In the genomic region with DNA sequence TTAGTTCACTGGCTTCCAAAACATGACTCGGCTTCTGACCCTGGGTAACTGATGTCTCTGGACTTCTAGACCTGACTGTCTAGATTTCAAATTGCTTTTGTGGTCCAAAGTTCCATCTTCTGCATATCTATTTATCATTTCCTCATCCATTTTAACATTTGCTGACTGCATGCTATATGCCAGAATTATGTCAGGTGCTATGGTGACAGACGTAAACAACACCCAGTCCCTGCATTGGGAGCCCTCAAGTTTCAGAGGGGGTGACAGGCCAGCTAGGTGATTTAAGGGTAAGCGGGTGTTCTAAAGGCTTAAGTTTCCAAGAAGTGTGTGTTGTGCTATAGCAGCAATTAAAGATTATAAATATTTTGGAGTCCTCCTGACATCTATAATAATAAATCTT, we compare ENCODE assay signal across 1 cellular context.
TF ChIP-seq lines count a peak whose summit lies in the region.

No MANE protein-coding gene starts in this region.

TF ChIP-seq in HepG2, 621 proteins besides CTCF, POLR2A, EP300 and RAD21 (continued from another document):
- TF ChIP-seq, protein P1, sequence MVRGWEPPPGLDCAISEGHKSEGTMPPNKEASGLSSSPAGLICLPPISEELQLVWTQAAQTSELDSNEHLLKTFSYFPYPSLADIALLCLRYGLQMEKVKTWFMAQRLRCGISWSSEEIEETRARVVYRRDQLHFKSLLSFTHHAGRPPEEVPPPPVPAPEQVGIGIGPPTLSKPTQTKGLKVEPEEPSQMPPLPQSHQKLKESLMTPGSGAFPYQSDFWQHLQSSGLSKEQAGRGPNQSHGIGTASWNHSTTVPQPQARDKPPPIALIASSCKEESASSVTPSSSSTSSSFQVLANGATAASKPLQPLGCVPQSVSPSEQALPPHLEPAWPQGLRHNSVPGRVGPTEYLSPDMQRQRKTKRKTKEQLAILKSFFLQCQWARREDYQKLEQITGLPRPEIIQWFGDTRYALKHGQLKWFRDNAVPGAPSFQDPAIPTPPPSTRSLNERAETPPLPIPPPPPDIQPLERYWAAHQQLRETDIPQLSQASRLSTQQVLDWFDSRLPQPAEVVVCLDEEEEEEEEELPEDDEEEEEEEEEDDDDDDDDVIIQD (CRISPR knock-in tag; IDR thresholded peaks at IDR 0.05; ENCODE audit: low read depth): peak; percentile 26; the same call in 1 of the 2 replicates
- TF ChIP-seq NFIB (CRISPR knock-in tag; IDR thresholded peaks at IDR 0.05; ENCODE audit: borderline replicate concordance) (no peak), DNMT3B (CRISPR knock-in tag; conservative IDR thresholded peaks at IDR 0.05) (no peak), NFE2L2 (IDR thresholded peaks at IDR 0.05; ENCODE audit: low read length) (peak; percentile 70), CBX5 (CRISPR knock-in tag; IDR thresholded peaks at IDR 0.05; ENCODE audit: borderline replicate concordance) (no peak), ZNF766 (CRISPR knock-in tag; IDR thresholded peaks at IDR 0.05; ENCODE audit: borderline replicate concordance) (no peak), HNF4A (CRISPR knock-in tag; IDR thresholded peaks at IDR 0.05) (peak; percentile 52), ZNF720 (CRISPR knock-in tag; IDR thresholded peaks at IDR 0.05) (no peak), ZNF234 (CRISPR knock-in tag; conservative IDR thresholded peaks at IDR 0.05) (no peak), SAP130 (CRISPR knock-in tag; IDR thresholded peaks at IDR 0.05; ENCODE audit: low read depth) (0 out of 2 replicates have a peak, but pooled peaks have one; percentile 22), NR2C2 (CRISPR knock-in tag; IDR thresholded peaks at IDR 0.05; ENCODE audit: borderline replicate concordance) (no peak), MTA1 (CRISPR knock-in tag; IDR thresholded peaks at IDR 0.05; ENCODE audit: borderline replicate concordance) (no peak), SETDB1 (CRISPR knock-in tag; IDR thresholded peaks at IDR 0.05; ENCODE audit: borderline replicate concordance) (no peak), SNAI1 (CRISPR knock-in tag; IDR thresholded peaks at IDR 0.05; ENCODE audit: borderline replicate concordance) (no peak), ARNTL (CRISPR knock-in tag; IDR thresholded peaks at IDR 0.05) (no peak), ZNF644 (CRISPR knock-in tag; IDR thresholded peaks at IDR 0.05; ENCODE audit: low read depth) (peak; percentile 17; the same call in 1 of the 2 replicates), RFX1 (IDR thresholded peaks at IDR 0.05) (peak; percentile 75), TBL1XR1 (IDR thresholded peaks at IDR 0.05; ENCODE audit: borderline replicate concordance, low read length, partially characterized antibody) (no peak), MAFK (conservative IDR thresholded peaks at IDR 0.05 in 1 of 2, IDR thresholded peaks at IDR 0.05 in 1 of 2; ENCODE audit: low read length in 2 of 2) (peak; percentile 73 to 80), RXRA (CRISPR knock-in tag; IDR thresholded peaks at IDR 0.05) (no peak), ZNF703 (CRISPR knock-in tag; IDR thresholded peaks at IDR 0.05; ENCODE audit: borderline replicate concordance) (no peak), SIX1 (CRISPR knock-in tag; IDR thresholded peaks at IDR 0.05; ENCODE audit: borderline replicate concordance) (no peak), KAT2B (IDR thresholded peaks at IDR 0.05; ENCODE audit: borderline replicate concordance, low read depth, low read length) (no peak), TEAD3 (CRISPR knock-in tag; optimal IDR thresholded peaks at IDR 0.05; ENCODE audit: borderline replicate concordance) (peak; percentile 9), MAFF (IDR thresholded peaks at IDR 0.05; ENCODE audit: low read depth, low read length) (peak; percentile 79), MBD4 (IDR thresholded peaks at IDR 0.05; ENCODE audit: borderline replicate concordance, low read length) (no peak), ELF3 (CRISPR knock-in tag; IDR thresholded peaks at IDR 0.05) (0 out of 2 replicates have a peak, but pooled peaks have one; percentile 32), SKI (IDR thresholded peaks at IDR 0.05; ENCODE audit: partially characterized antibody) (peak; percentile 93), ZFP90 (CRISPR knock-in tag; IDR thresholded peaks at IDR 0.05; ENCODE audit: borderline replicate concordance) (no peak), RARA (CRISPR knock-in tag; IDR thresholded peaks at IDR 0.05) (peak; percentile 30; the same call in 1 of the 2 replicates), NCOR1 (IDR thresholded peaks at IDR 0.05; ENCODE audit: borderline replicate concordance, low read length) (peak; percentile 74; the same call in 1 of the 2 replicates), MXI1 (IDR thresholded peaks at IDR 0.05; ENCODE audit: borderline replicate concordance, low read depth, low read length) (0 out of 3 replicates have a peak, but pooled peaks have one; percentile 27), HHEX (CRISPR knock-in tag; IDR thresholded peaks at IDR 0.05) (no peak), ZNF816 (CRISPR knock-in tag; IDR thresholded peaks at IDR 0.05; ENCODE audit: borderline replicate concordance) (no peak), ZNF430 (CRISPR knock-in tag; IDR thresholded peaks at IDR 0.05) (no peak)
- TF ChIP-seq, protein P2, sequence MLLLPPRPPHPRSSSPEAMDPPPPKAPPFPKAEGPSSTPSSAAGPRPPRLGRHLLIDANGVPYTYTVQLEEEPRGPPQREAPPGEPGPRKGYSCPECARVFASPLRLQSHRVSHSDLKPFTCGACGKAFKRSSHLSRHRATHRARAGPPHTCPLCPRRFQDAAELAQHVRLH (CRISPR knock-in tag; IDR thresholded peaks at IDR 0.05; ENCODE audit: borderline replicate concordance, low read depth): no peak
- TF ChIP-seq, protein P3, sequence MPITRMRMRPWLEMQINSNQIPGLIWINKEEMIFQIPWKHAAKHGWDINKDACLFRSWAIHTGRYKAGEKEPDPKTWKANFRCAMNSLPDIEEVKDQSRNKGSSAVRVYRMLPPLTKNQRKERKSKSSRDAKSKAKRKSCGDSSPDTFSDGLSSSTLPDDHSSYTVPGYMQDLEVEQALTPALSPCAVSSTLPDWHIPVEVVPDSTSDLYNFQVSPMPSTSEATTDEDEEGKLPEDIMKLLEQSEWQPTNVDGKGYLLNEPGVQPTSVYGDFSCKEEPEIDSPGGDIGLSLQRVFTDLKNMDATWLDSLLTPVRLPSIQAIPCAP (CRISPR knock-in tag; IDR thresholded peaks at IDR 0.05; ENCODE audit: low read depth): no peak
- TF ChIP-seq, protein P4, sequence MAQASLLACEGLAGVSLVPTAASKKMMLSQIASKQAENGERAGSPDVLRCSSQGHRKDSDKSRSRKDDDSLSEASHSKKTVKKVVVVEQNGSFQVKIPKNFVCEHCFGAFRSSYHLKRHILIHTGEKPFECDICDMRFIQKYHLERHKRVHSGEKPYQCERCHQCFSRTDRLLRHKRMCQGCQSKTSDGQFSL (CRISPR knock-in tag; IDR thresholded peaks at IDR 0.05): no peak
- TF ChIP-seq, protein P5, sequence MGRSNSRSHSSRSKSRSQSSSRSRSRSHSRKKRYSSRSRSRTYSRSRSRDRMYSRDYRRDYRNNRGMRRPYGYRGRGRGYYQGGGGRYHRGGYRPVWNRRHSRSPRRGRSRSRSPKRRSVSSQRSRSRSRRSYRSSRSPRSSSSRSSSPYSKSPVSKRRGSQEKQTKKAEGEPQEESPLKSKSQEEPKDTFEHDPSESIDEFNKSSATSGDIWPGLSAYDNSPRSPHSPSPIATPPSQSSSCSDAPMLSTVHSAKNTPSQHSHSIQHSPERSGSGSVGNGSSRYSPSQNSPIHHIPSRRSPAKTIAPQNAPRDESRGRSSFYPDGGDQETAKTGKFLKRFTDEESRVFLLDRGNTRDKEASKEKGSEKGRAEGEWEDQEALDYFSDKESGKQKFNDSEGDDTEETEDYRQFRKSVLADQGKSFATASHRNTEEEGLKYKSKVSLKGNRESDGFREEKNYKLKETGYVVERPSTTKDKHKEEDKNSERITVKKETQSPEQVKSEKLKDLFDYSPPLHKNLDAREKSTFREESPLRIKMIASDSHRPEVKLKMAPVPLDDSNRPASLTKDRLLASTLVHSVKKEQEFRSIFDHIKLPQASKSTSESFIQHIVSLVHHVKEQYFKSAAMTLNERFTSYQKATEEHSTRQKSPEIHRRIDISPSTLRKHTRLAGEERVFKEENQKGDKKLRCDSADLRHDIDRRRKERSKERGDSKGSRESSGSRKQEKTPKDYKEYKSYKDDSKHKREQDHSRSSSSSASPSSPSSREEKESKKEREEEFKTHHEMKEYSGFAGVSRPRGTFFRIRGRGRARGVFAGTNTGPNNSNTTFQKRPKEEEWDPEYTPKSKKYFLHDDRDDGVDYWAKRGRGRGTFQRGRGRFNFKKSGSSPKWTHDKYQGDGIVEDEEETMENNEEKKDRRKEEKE (IDR thresholded peaks at IDR 0.05): no peak
- TF ChIP-seq, protein P6, sequence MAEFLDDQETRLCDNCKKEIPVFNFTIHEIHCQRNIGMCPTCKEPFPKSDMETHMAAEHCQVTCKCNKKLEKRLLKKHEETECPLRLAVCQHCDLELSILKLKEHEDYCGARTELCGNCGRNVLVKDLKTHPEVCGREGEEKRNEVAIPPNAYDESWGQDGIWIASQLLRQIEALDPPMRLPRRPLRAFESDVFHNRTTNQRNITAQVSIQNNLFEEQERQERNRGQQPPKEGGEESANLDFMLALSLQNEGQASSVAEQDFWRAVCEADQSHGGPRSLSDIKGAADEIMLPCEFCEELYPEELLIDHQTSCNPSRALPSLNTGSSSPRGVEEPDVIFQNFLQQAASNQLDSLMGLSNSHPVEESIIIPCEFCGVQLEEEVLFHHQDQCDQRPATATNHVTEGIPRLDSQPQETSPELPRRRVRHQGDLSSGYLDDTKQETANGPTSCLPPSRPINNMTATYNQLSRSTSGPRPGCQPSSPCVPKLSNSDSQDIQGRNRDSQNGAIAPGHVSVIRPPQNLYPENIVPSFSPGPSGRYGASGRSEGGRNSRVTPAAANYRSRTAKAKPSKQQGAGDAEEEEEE (CRISPR knock-in tag; IDR thresholded peaks at IDR 0.05; ENCODE audit: borderline replicate concordance): no peak
- TF ChIP-seq, protein P7, sequence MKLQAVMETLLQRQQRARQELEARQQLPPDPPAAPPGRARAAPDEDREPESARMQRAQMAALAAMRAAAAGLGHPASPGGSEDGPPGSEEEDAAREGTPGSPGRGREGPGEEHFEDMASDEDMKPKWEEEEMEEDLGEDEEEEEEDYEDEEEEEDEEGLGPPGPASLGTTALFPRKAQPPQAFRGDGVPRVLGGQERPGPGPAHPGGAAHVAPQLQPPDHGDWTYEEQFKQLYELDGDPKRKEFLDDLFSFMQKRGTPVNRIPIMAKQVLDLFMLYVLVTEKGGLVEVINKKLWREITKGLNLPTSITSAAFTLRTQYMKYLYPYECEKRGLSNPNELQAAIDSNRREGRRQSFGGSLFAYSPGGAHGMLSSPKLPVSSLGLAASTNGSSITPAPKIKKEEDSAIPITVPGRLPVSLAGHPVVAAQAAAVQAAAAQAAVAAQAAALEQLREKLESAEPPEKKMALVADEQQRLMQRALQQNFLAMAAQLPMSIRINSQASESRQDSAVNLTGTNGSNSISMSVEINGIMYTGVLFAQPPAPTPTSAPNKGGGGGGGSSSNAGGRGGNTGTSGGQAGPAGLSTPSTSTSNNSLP (IDR thresholded peaks at IDR 0.05; ENCODE audit: low read depth, low read length): peak; percentile 87
